Comparison of ENCODE assay signal across 11 cellular contexts in the genomic region with DNA sequence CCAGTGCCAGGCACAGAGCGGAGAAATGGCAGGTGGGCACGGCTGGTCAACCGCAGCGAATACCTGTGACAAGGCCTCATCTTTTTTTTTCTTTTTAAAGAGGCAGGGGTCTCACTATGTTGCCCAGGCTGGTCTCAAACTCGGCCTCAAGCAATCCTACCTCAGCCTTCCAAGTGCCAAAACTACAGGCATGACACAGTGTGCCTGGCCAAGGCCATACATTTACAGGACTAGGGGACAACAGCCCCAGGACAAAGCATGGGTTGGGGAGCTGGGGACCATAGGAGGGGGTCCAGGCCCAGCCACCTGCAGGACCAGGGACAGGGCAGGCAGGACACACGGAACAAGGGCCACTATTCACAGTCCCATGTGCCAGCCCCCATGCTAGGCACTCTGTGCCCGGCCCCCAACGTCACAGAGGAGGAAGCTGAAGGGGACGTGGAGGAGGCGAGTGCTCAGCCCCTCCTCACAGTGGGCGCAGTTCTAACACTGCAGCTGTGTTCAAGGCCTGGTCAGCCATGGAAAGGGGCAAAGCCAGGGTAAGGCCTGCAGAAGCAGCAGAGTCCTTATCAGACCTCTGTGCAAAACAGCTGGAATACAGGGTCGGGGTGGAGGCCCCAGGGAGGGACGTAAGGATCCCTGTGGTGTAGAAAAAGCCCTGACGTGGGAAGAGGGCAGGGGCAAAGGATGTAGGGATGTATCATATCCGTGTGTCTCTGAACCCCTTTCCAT. TPM values are rescaled to one million over a fixed set of nuclear protein-coding genes. Genes with fewer than 3 reads are reported as not detected.
A peak's percentile ranks its signal among the peaks of the same experiment; 100 is the strongest.
DNase-seq lines count a peak whose midpoint lies in the region; ATAC-seq, FAIRE-seq and TF ChIP-seq lines count a peak whose summit lies in the region.
"Had no signal": no experiment of that assay in that cellular context is flagged by ENCODE, and none has a peak within 500 bp of the region (broad histone marks: within the 10 kb centered on the region; RNA-seq: fewer than 3 reads in every experiment).

No MANE protein-coding gene starts in this region.

- no peak for ATAC-seq in HepG2
- ATAC-seq in right lobe of liver, result no peak
- ATAC-seq in HG03469 (IDR thresholded peaks at IDR 0.05; ENCODE audit: unreplicated experiment), result no peak

- H3K4me2 ChIP-seq in HepG2 (ENCODE audit: low read depth, low read length) (no peak overlapping the region), osteoblast (ENCODE audit: insufficient read depth, low read length) (no peak overlapping the region)

- H3K79me2 ChIP-seq in HepG2 (ENCODE audit: insufficient read depth, low read length), result peaks cover 54% of the 10 kb centered on the region
- H3K79me2 ChIP-seq in osteoblast (ENCODE audit: insufficient read depth, low read length), result peaks cover 93% of the 10 kb centered on the region

- TF ChIP-seq EP300 in HepG2 (IDR thresholded peaks at IDR 0.05; ENCODE audit: low read depth in 2 of 2, low read length in 2 of 2) (no peak), HepG2 (CRISPR knock-in tag; IDR thresholded peaks at IDR 0.05; ENCODE audit: borderline replicate concordance) (no peak)

- no peak overlapping the region for H2AFZ ChIP-seq in HepG2 (ENCODE audit: low read length)
- H2AFZ ChIP-seq in osteoblast (ENCODE audit: low read length), result no peak overlapping the region

- H3K9me3 ChIP-seq in HepG2 (ENCODE audit: low read length), result no peaks in the 10 kb centered on the region
- no peaks in the 10 kb centered on the region for H3K9me3 ChIP-seq in right lobe of liver
- H3K9me3 ChIP-seq in osteoblast (ENCODE audit: low read depth, low read length), result no peaks in the 10 kb centered on the region
- H3K9me3 ChIP-seq: SJCRH30 had no signal

- peaks cover 2% of the 10 kb centered on the region; the same call in 1 of the 2 replicates for H4K20me1 ChIP-seq in HepG2 (ENCODE audit: insufficient read depth, low read length)
- peaks cover 81% of the 10 kb centered on the region for H4K20me1 ChIP-seq in osteoblast (ENCODE audit: insufficient read depth, low read length)

- no TSS peak for BruUV-seq in HepG2 (replicated peaks; lab: Mats Ljungman, UMichigan)

- H3K4me1 ChIP-seq in HepG2 (ENCODE audit: insufficient read depth, low read length) (peaks cover 37% of the 10 kb centered on the region), right lobe of liver (peaks cover 0 to 44% (median 15%) of the 10 kb centered on the region in 4 donors), osteoblast (ENCODE audit: insufficient read depth, low read length) (peaks cover 77% of the 10 kb centered on the region)

- no peaks in the 10 kb centered on the region for H3K27me3 ChIP-seq in HepG2 (ENCODE audit: control insufficient read depth in 1 of 2, insufficient read depth in 2 of 2, low read length in 2 of 2)
- H3K27me3 ChIP-seq in right lobe of liver, result no peaks in the 10 kb centered on the region
- H3K27me3 ChIP-seq in osteoblast (ENCODE audit: insufficient read depth, low read length), result no peaks in the 10 kb centered on the region
- H3K27me3 ChIP-seq: SJCRH30 had no signal

- in situ Hi-C loops in HepG2 (cut with HindIII; ENCODE audit: extremely low pct_ligation_motif_present, low pct_unique_long_range_greater_than_20kb), result no loop called here

- TF ChIP-seq RAD21 in HepG2 (CRISPR knock-in tag; IDR thresholded peaks at IDR 0.05), result no peak

- no peak for FAIRE-seq in HepG2 (lab: Jason Lieb, UNC)

- H3K27ac ChIP-seq in HepG2 (ENCODE audit: extremely low read length, insufficient read depth, low read length) (no peak overlapping the region), right lobe of liver (no peak overlapping the region), cingulate gyrus (ENCODE audit: low read depth, low read length) (peak overlapping the region; percentile 91), osteoblast (ENCODE audit: low read depth, low read length) (peak overlapping the region; percentile 90)
- H3K27ac ChIP-seq: SJCRH30, VCaP had no signal

- peaks cover 11 to 25% of the 10 kb centered on the region in 2 experiments; a peak in 4 of 5 replicates for H3K36me3 ChIP-seq in HepG2 (replicated peaks in 1 of 2; ENCODE audit: control insufficient read depth in 1 of 2, insufficient read depth in 2 of 2, low read length in 2 of 2)
- H3K36me3 ChIP-seq in right lobe of liver, result peaks cover 0 to 6% (median 0%) of the 10 kb centered on the region in 4 donors
- H3K36me3 ChIP-seq in osteoblast (ENCODE audit: insufficient read depth, low read length), result peaks cover 2% of the 10 kb centered on the region
- H3K36me3 ChIP-seq: SJCRH30 had no signal

- intact Hi-C loops in HepG2 (cut with micrococcal nuclease; ENCODE audit: unreplicated experiment) (no loop called here), right lobe of liver (cut with DNase I) (no loop called here), posterior cingulate gyrus (cut with DNase I) (no loop called here)

- POLR2A ChIA-PET in HepG2 (lab: Yijun Ruan, JAX), result no interaction called here

- DNase-seq in HepG2 (ENCODE audit: low spot score), result no peak
- DNase-seq in right lobe of liver, result no peak
- peak; percentile 79 for DNase-seq in osteoblast (ENCODE audit: insufficient read length, low spot score, missing footprints)
- DNase-seq in UCSD-AML1 (lab: John Stamatoyannopoulos, UW; ENCODE audit: unreplicated experiment), result no peak
- no peak for DNase-seq in putamen (ENCODE audit: low spot score)
- DNase-seq in posterior cingulate gyrus, result no peak
- DNase-seq: activated T-cell treated with anti-CD3 and anti-CD28 coated beads, Interleukin-2, amount 50 U/mL, for 48 hours; SJCRH30 had no signal

- H3K9ac ChIP-seq in HepG2 (ENCODE audit: insufficient read depth, low read depth, low read length), result no peak overlapping the region

- H3K4me3 ChIP-seq in HepG2 (replicated peaks in 1 of 3; ENCODE audit: insufficient read depth in 1 of 3, low read depth in 2 of 3, low read length in 3 of 3) (no peak overlapping the region), right lobe of liver (no peak overlapping the region), osteoblast (ENCODE audit: insufficient read depth, low read length) (no peak overlapping the region)
- H3K4me3 ChIP-seq: SJCRH30 had no signal

- CTCF ChIA-PET in HepG2 (lab: Yijun Ruan, JAX; ENCODE audit: low intra/inter-chr PET ratio, low total read pairs), result no interaction called here

- TF ChIP-seq POLR2A in HepG2 (IDR thresholded peaks at IDR 0.05; ENCODE audit: insufficient read depth in 1 of 2, low read depth in 2 of 2, low read length in 2 of 2), result no peak
- TF ChIP-seq POLR2A in right lobe of liver (IDR thresholded peaks at IDR 0.05), result no peak

- WGBS in HepG2 (ENCODE audit: low lambda C conversion rate), result 98% methylated on average over 15 of the region's 15 CpGs
- 81% methylated on average over 9 of the region's 15 CpGs for WGBS in right lobe of liver (ENCODE audit: insufficient coverage, low coverage, low lambda C conversion rate, missing lambda C conversion rate)

- TF ChIP-seq CTCF in HepG2 (CRISPR knock-in tag; IDR thresholded peaks at IDR 0.05) (no peak), right lobe of liver (IDR thresholded peaks at IDR 0.05) (no peak), osteoblast (IDR thresholded peaks at IDR 0.05; ENCODE audit: extremely low read depth, low read depth, low read length) (no peak)

RNA-seq across cellular contexts. Expression of gene SH3GL1, which starts 28.3 kb away (rescaled TPM):
- total RNA-seq in HepG2 (2016; rRNA removed; fragmentation: Illumina TruSeq; extraction: Trizol) (26.7 and 33.0 TPM in 2 replicates), right lobe of liver (10 to 100 TPM; 22.6 to 47.7 (median 25.2) TPM), osteoblast (83.2 and 84.9 TPM in 2 replicates)
- 13.7 and 15.7 TPM in 2 replicates for total RNA-seq in HepG2 (2016; cell fraction: cytosol; rRNA removed; fragmentation: Illumina TruSeq; extraction: Trizol; ENCODE audit: low read depth)
- 24.6 and 34.8 TPM in 2 replicates for total RNA-seq in HepG2 (2016; cell fraction: insoluble cytoplasmic fraction; rRNA removed; fragmentation: Illumina TruSeq; extraction: Trizol)
- 29.5 and 35.2 TPM in 2 replicates for total RNA-seq in HepG2 (2016; cell fraction: membrane; rRNA removed; fragmentation: Illumina TruSeq; extraction: Trizol)
- 16.4 and 18.3 TPM in 2 replicates for total RNA-seq in HepG2 (2016; cell fraction: nucleus; rRNA removed; fragmentation: Illumina TruSeq; extraction: Trizol)
- polyA plus RNA-seq in HepG2 (2011; rRNA removed), result 45.1 and 52.3 TPM in 2 replicates
- polyA plus RNA-seq in HepG2 (2011; cell fraction: cytosol; rRNA removed), result 35.9 and 53.9 TPM in 2 replicates
- 63.6 and 70.8 TPM in 2 replicates for polyA plus RNA-seq in HepG2 (2011; cell fraction: nucleus; rRNA removed)
- polyA plus RNA-seq in HepG2 (2012), result 50.6 and 52.1 TPM in 2 replicates
- polyA plus RNA-seq in HepG2 (2016; cell fraction: cytosol; fragmentation: Illumina TruSeq; extraction: Trizol; ENCODE audit: low read depth), result 29.2 and 32.7 TPM in 2 replicates
- 56.5 and 70.3 TPM in 2 replicates for polyA plus RNA-seq in HepG2 (2016; cell fraction: insoluble cytoplasmic fraction; fragmentation: Illumina TruSeq; extraction: Trizol; ENCODE audit: low read depth)
- 57.9 and 61.3 TPM in 2 replicates for polyA plus RNA-seq in HepG2 (2016; cell fraction: membrane; fragmentation: Illumina TruSeq; extraction: Trizol; ENCODE audit: low read depth)
- polyA plus RNA-seq in HepG2 (2016; cell fraction: nucleus; fragmentation: Illumina TruSeq; extraction: Trizol; ENCODE audit: insufficient read depth, low read depth), result 52.2 and 56.7 TPM in 2 replicates
- polyA minus RNA-seq in HepG2 (2011; rRNA and poly(A)+ RNA removed; ENCODE audit: low replicate concordance), result 39.3 and 69.8 TPM in 2 replicates
- 30.6 and 31.5 TPM in 2 replicates for polyA minus RNA-seq in HepG2 (2011; cell fraction: cytosol; rRNA and poly(A)+ RNA removed)
- polyA minus RNA-seq in HepG2 (2011; cell fraction: nucleus; rRNA and poly(A)+ RNA removed), result 19.3 and 22.8 TPM in 2 replicates

RNA-seq across cellular contexts. Expression of gene MPND, which starts 28.7 kb away (rescaled TPM):
- total RNA-seq in HepG2 (2016; rRNA removed; fragmentation: Illumina TruSeq; extraction: Trizol) (12.9 and 15.8 TPM in 2 replicates), right lobe of liver (10 to 100 TPM in 5 of 6 experiments, 1 to 10 TPM in 1; 6.4 to 21.7 (median 19.6) TPM), osteoblast (6.8 and 6.9 TPM in 2 replicates)
- 16.5 and 20.0 TPM in 2 replicates for total RNA-seq in HepG2 (2016; cell fraction: cytosol; rRNA removed; fragmentation: Illumina TruSeq; extraction: Trizol; ENCODE audit: low read depth)
- total RNA-seq in HepG2 (2016; cell fraction: insoluble cytoplasmic fraction; rRNA removed; fragmentation: Illumina TruSeq; extraction: Trizol), result 13.8 and 14.3 TPM in 2 replicates
- total RNA-seq in HepG2 (2016; cell fraction: membrane; rRNA removed; fragmentation: Illumina TruSeq; extraction: Trizol), result 26.2 and 26.3 TPM in 2 replicates
- 9.0 and 14.0 TPM in 2 replicates for total RNA-seq in HepG2 (2016; cell fraction: nucleus; rRNA removed; fragmentation: Illumina TruSeq; extraction: Trizol)
- polyA plus RNA-seq in HepG2 (2011; rRNA removed), result 10.8 and 12.5 TPM in 2 replicates
- polyA plus RNA-seq in HepG2 (2011; cell fraction: cytosol; rRNA removed), result 9.6 and 14.7 TPM in 2 replicates
- polyA plus RNA-seq in HepG2 (2011; cell fraction: nucleus; rRNA removed), result 11.4 TPM in 2 replicates
- polyA plus RNA-seq in HepG2 (2012), result 9.9 and 11.7 TPM in 2 replicates
- polyA plus RNA-seq in HepG2 (2016; cell fraction: cytosol; fragmentation: Illumina TruSeq; extraction: Trizol; ENCODE audit: low read depth), result 26.1 and 31.1 TPM in 2 replicates
- polyA plus RNA-seq in HepG2 (2016; cell fraction: insoluble cytoplasmic fraction; fragmentation: Illumina TruSeq; extraction: Trizol; ENCODE audit: low read depth), result 16.6 and 21.7 TPM in 2 replicates
- polyA plus RNA-seq in HepG2 (2016; cell fraction: membrane; fragmentation: Illumina TruSeq; extraction: Trizol; ENCODE audit: low read depth), result 33.3 and 33.5 TPM in 2 replicates
- 16.7 and 20.2 TPM in 2 replicates for polyA plus RNA-seq in HepG2 (2016; cell fraction: nucleus; fragmentation: Illumina TruSeq; extraction: Trizol; ENCODE audit: insufficient read depth, low read depth)
- polyA minus RNA-seq in HepG2 (2011; rRNA and poly(A)+ RNA removed; ENCODE audit: low replicate concordance), result 6.7 and 17.0 TPM in 2 replicates
- 7.6 and 9.1 TPM in 2 replicates for polyA minus RNA-seq in HepG2 (2011; cell fraction: cytosol; rRNA and poly(A)+ RNA removed)
- 6.7 and 7.2 TPM in 2 replicates for polyA minus RNA-seq in HepG2 (2011; cell fraction: nucleus; rRNA and poly(A)+ RNA removed)

RNA-seq across cellular contexts. Expression of gene CHAF1A, which starts 30.4 kb away (rescaled TPM):
- total RNA-seq in HepG2 (2016; rRNA removed; fragmentation: Illumina TruSeq; extraction: Trizol) (27.3 and 34.8 TPM in 2 replicates), right lobe of liver (1 to 10 TPM; 3.1 to 9.2 (median 3.5) TPM), osteoblast (3.6 and 5.6 TPM in 2 replicates)
- 18.8 and 20.2 TPM in 2 replicates for total RNA-seq in HepG2 (2016; cell fraction: cytosol; rRNA removed; fragmentation: Illumina TruSeq; extraction: Trizol; ENCODE audit: low read depth)
- 19.1 and 34.6 TPM in 2 replicates for total RNA-seq in HepG2 (2016; cell fraction: insoluble cytoplasmic fraction; rRNA removed; fragmentation: Illumina TruSeq; extraction: Trizol)
- total RNA-seq in HepG2 (2016; cell fraction: membrane; rRNA removed; fragmentation: Illumina TruSeq; extraction: Trizol), result 20.4 and 23.9 TPM in 2 replicates
- total RNA-seq in HepG2 (2016; cell fraction: nucleus; rRNA removed; fragmentation: Illumina TruSeq; extraction: Trizol), result 25.6 and 26.6 TPM in 2 replicates
- 11.0 and 13.1 TPM in 2 replicates for polyA plus RNA-seq in HepG2 (2011; rRNA removed)
- 5.7 and 16.6 TPM in 2 replicates for polyA plus RNA-seq in HepG2 (2011; cell fraction: cytosol; rRNA removed)
- 41.7 and 67.3 TPM in 2 replicates for polyA plus RNA-seq in HepG2 (2011; cell fraction: nucleus; rRNA removed)
- polyA plus RNA-seq in HepG2 (2012), result 6.8 and 11.8 TPM in 2 replicates
- polyA plus RNA-seq in HepG2 (2016; cell fraction: cytosol; fragmentation: Illumina TruSeq; extraction: Trizol; ENCODE audit: low read depth), result 4.9 and 5.2 TPM in 2 replicates
- polyA plus RNA-seq in HepG2 (2016; cell fraction: insoluble cytoplasmic fraction; fragmentation: Illumina TruSeq; extraction: Trizol; ENCODE audit: low read depth), result 23.0 and 29.8 TPM in 2 replicates
- polyA plus RNA-seq in HepG2 (2016; cell fraction: membrane; fragmentation: Illumina TruSeq; extraction: Trizol; ENCODE audit: low read depth), result 9.0 and 10.1 TPM in 2 replicates
- polyA plus RNA-seq in HepG2 (2016; cell fraction: nucleus; fragmentation: Illumina TruSeq; extraction: Trizol; ENCODE audit: insufficient read depth, low read depth), result 57.2 and 60.7 TPM in 2 replicates
- polyA minus RNA-seq in HepG2 (2011; rRNA and poly(A)+ RNA removed; ENCODE audit: low replicate concordance), result 26.8 and 48.0 TPM in 2 replicates
- polyA minus RNA-seq in HepG2 (2011; cell fraction: cytosol; rRNA and poly(A)+ RNA removed), result 7.6 and 9.2 TPM in 2 replicates
- 13.2 and 17.5 TPM in 2 replicates for polyA minus RNA-seq in HepG2 (2011; cell fraction: nucleus; rRNA and poly(A)+ RNA removed)

RNA-seq across cellular contexts. Expression of gene STAP2, which starts 33.4 kb away (rescaled TPM):
- 39.0 and 43.1 TPM in 2 replicates for total RNA-seq in HepG2 (2016; rRNA removed; fragmentation: Illumina TruSeq; extraction: Trizol)
- 9.7 and 11.5 TPM in 2 replicates for total RNA-seq in HepG2 (2016; cell fraction: cytosol; rRNA removed; fragmentation: Illumina TruSeq; extraction: Trizol; ENCODE audit: low read depth)
- total RNA-seq in HepG2 (2016; cell fraction: insoluble cytoplasmic fraction; rRNA removed; fragmentation: Illumina TruSeq; extraction: Trizol), result 42.4 and 43.7 TPM in 2 replicates
- 14.0 and 15.6 TPM in 2 replicates for total RNA-seq in HepG2 (2016; cell fraction: membrane; rRNA removed; fragmentation: Illumina TruSeq; extraction: Trizol)
- 14.8 and 19.2 TPM in 2 replicates for total RNA-seq in HepG2 (2016; cell fraction: nucleus; rRNA removed; fragmentation: Illumina TruSeq; extraction: Trizol)
- polyA plus RNA-seq in HepG2 (2011; rRNA removed), result 43.7 and 56.0 TPM in 2 replicates
- polyA plus RNA-seq in HepG2 (2011; cell fraction: cytosol; rRNA removed), result 51.4 and 52.1 TPM in 2 replicates
- polyA plus RNA-seq in HepG2 (2011; cell fraction: nucleus; rRNA removed), result 86.7 and 88.3 TPM in 2 replicates
- polyA plus RNA-seq in HepG2 (2012), result 23.6 and 28.4 TPM in 2 replicates
- polyA plus RNA-seq in HepG2 (2016; cell fraction: cytosol; fragmentation: Illumina TruSeq; extraction: Trizol; ENCODE audit: low read depth), result 9.7 and 10.2 TPM in 2 replicates
- 40.0 and 44.1 TPM in 2 replicates for polyA plus RNA-seq in HepG2 (2016; cell fraction: insoluble cytoplasmic fraction; fragmentation: Illumina TruSeq; extraction: Trizol; ENCODE audit: low read depth)
- polyA plus RNA-seq in HepG2 (2016; cell fraction: membrane; fragmentation: Illumina TruSeq; extraction: Trizol; ENCODE audit: low read depth), result 14.2 and 14.5 TPM in 2 replicates
- 43.0 and 48.7 TPM in 2 replicates for polyA plus RNA-seq in HepG2 (2016; cell fraction: nucleus; fragmentation: Illumina TruSeq; extraction: Trizol; ENCODE audit: insufficient read depth, low read depth)
- 0.07 and 31.4 TPM in 2 replicates for polyA minus RNA-seq in HepG2 (2011; rRNA and poly(A)+ RNA removed; ENCODE audit: low replicate concordance)
- 15.3 and 25.5 TPM in 2 replicates for polyA minus RNA-seq in HepG2 (2011; cell fraction: cytosol; rRNA and poly(A)+ RNA removed)
- polyA minus RNA-seq in HepG2 (2011; cell fraction: nucleus; rRNA and poly(A)+ RNA removed), result 6.3 and 10.3 TPM in 2 replicates
- total RNA-seq in right lobe of liver, result 10 to 100 TPM; 21.4 to 51.5 (median 43.0) TPM
- 2.4 and 2.5 TPM in 2 replicates for total RNA-seq in osteoblast

Comparison
In these comparisons a context has a peak if more than half of its experiments do, and no peak if none do; other contexts are left out.
1. H3K27ac ChIP-seq: peak in cingulate gyrus (single experiment) and osteoblast (single experiment); none in HepG2 (single experiment) and right lobe of liver (0 of 3).